23 cellular contexts compared by ENCODE assay signal in genomic region chr3:33792167-33792892, GRCh38. TPM values are rescaled to one million over a fixed set of nuclear protein-coding genes. Genes with fewer than 3 reads are reported as not detected.
A peak's percentile ranks its signal among the peaks of the same experiment; 100 is the strongest.
DNase-seq lines count a peak whose midpoint lies in the region; ATAC-seq and TF ChIP-seq lines count a peak whose summit lies in the region.
"Had no signal": no experiment of that assay in that cellular context is flagged by ENCODE, and none has a peak within 500 bp of the region (broad histone marks: within the 10 kb centered on the region; RNA-seq: fewer than 3 reads in every experiment).

No MANE protein-coding gene starts in this region.

- H3K4me1 ChIP-seq in RWPE2 (ENCODE audit: insufficient read depth, poor library complexity, severe bottlenecking) (peaks cover 17% of the 10 kb centered on the region), foreskin keratinocyte (peaks cover 9% of the 10 kb centered on the region), vagina (peaks cover 5% of the 10 kb centered on the region)
- H3K4me1 ChIP-seq: Caco-2, SJSA1 had no signal

- H3K27ac Mint-ChIP-seq in natural killer cell treated with Interleukin-12 subunit alpha and Interleukin-12 subunit beta and Interleukin-15 and Interleukin-18, amount 100 ng/mL, for 72 hours: peak overlapping the region; percentile 17 to 22
- H3K27ac Mint-ChIP-seq in natural killer cell: no peak overlapping the region
- H3K27ac Mint-ChIP-seq: HFFc6, IgD-negative memory B cell had no signal

- H3K27ac ChIP-seq in RWPE2 (ENCODE audit: poor library complexity, severe bottlenecking): peak overlapping the region; percentile 17
- peak overlapping the region; percentile 45 for H3K27ac ChIP-seq in foreskin keratinocyte
- H3K27ac ChIP-seq in vagina: no peak overlapping the region
- H3K27ac ChIP-seq: BLaER1, PC-9, SJSA1 had no signal

- H3K4me3 ChIP-seq in RWPE2 (ENCODE audit: severe bottlenecking) (no peak overlapping the region), vagina (no peak overlapping the region)
- H3K4me3 ChIP-seq: BLaER1, HAP-1, PC-9, SJSA1 had no signal

- H3K4me3 Mint-ChIP-seq in natural killer cell treated with Interleukin-12 subunit alpha and Interleukin-12 subunit beta and Interleukin-15 and Interleukin-18, amount 100 ng/mL, for 72 hours: no peak overlapping the region
- H3K4me3 Mint-ChIP-seq in natural killer cell: no peak overlapping the region
- H3K4me3 Mint-ChIP-seq: CD4-positive, alpha-beta memory T cell; HFFc6; IgD-negative memory B cell had no signal

- no peak for TF ChIP-seq POLR2A in vagina (IDR thresholded peaks at IDR 0.05)

- H3K9me3 ChIP-seq in RWPE2 (ENCODE audit: severe bottlenecking) (no peaks in the 10 kb centered on the region), vagina (no peaks in the 10 kb centered on the region)
- H3K9me3 ChIP-seq: BLaER1, Caco-2, HAP-1, SJSA1 had no signal

- no peak for DNase-seq in natural killer cell treated with Interleukin-12 subunit alpha and Interleukin-12 subunit beta and Interleukin-15 and Interleukin-18, amount 100 ng/mL, for 72 hours (ENCODE audit: low spot score)
- DNase-seq in natural killer cell (no peak), RWPE2 (ENCODE audit: low spot score) (no peak), foreskin keratinocyte (no peak), vagina (ENCODE audit: extremely low spot score in 2 of 2) (no peak), CD1c-positive myeloid dendritic cell (ENCODE audit: extremely low spot score) (no peak)
- DNase-seq: Caco-2, GOT3, NCI-H1105, NCI-H1436 treated with DMSO at 0.1 percent for 48 hours, NCI-H187 treated with DMSO at 0.1 percent for 48 hours, NCI-H2107, NCI-H524, NCI-H774, Right ventricle myocardium superior had no signal

- no peaks in the 10 kb centered on the region for H3K36me3 ChIP-seq in RWPE2 (ENCODE audit: low read depth)
- H3K36me3 ChIP-seq in vagina: no peaks in the 10 kb centered on the region
- H3K36me3 ChIP-seq: BLaER1, HAP-1, SJSA1 had no signal

- H3K9me3 Mint-ChIP-seq in natural killer cell treated with Interleukin-12 subunit alpha and Interleukin-12 subunit beta and Interleukin-15 and Interleukin-18, amount 100 ng/mL, for 72 hours: no peaks in the 10 kb centered on the region
- no peaks in the 10 kb centered on the region for H3K9me3 Mint-ChIP-seq in natural killer cell
- H3K9me3 Mint-ChIP-seq: CD4-positive, alpha-beta memory T cell; HFFc6; IgD-negative memory B cell had no signal

- peaks cover 7 to 26% of the 10 kb centered on the region in 2 donors for H3K27me3 Mint-ChIP-seq in natural killer cell treated with Interleukin-12 subunit alpha and Interleukin-12 subunit beta and Interleukin-15 and Interleukin-18, amount 100 ng/mL, for 72 hours
- H3K27me3 Mint-ChIP-seq in natural killer cell (ENCODE audit: low read depth in 2 of 2): peaks cover 5 to 10% of the 10 kb centered on the region in 2 donors
- H3K27me3 Mint-ChIP-seq: IgD-negative memory B cell had no signal

- intact Hi-C loops in natural killer cell (cut with micrococcal nuclease): no loop called here
- intact Hi-C loops in vagina (cut with DNase I): no loop called here

- TF ChIP-seq CTCF in natural killer cell (IDR thresholded peaks at IDR 0.05): no peak
- TF ChIP-seq CTCF in RWPE2 (IDR thresholded peaks at IDR 0.05; ENCODE audit: poor library complexity, severe bottlenecking): no peak
- no peak for TF ChIP-seq CTCF in foreskin keratinocyte (conservative IDR thresholded peaks at IDR 0.05)
- no peak for TF ChIP-seq CTCF in vagina (IDR thresholded peaks at IDR 0.05)

- H3K36me3 Mint-ChIP-seq in natural killer cell treated with Interleukin-12 subunit alpha and Interleukin-12 subunit beta and Interleukin-15 and Interleukin-18, amount 100 ng/mL, for 72 hours: no peaks in the 10 kb centered on the region
- no peaks in the 10 kb centered on the region for H3K36me3 Mint-ChIP-seq in natural killer cell
- H3K36me3 Mint-ChIP-seq: CD4-positive, alpha-beta memory T cell had no signal

- H3K27me3 ChIP-seq in RWPE2 (ENCODE audit: insufficient read depth, poor library complexity, severe bottlenecking): no peaks in the 10 kb centered on the region
- H3K27me3 ChIP-seq in foreskin keratinocyte: no peaks in the 10 kb centered on the region
- no peaks in the 10 kb centered on the region for H3K27me3 ChIP-seq in vagina
- H3K27me3 ChIP-seq: BLaER1, SJSA1 had no signal

- ATAC-seq in natural killer cell treated with Interleukin-12 subunit alpha and Interleukin-12 subunit beta and Interleukin-15 and Interleukin-18, amount 100 ng/mL, for 72 hours: no peak
- ATAC-seq in natural killer cell (no peak), RWPE2 (ENCODE audit: low read depth) (no peak), foreskin keratinocyte (no peak), GM18517 (IDR thresholded peaks at IDR 0.05; ENCODE audit: unreplicated experiment) (no peak)

- H3K4me1 Mint-ChIP-seq in natural killer cell treated with Interleukin-12 subunit alpha and Interleukin-12 subunit beta and Interleukin-15 and Interleukin-18, amount 100 ng/mL, for 72 hours (ENCODE audit: low read depth in 2 of 2): peaks cover 5 to 16% of the 10 kb centered on the region in 2 donors
- H3K4me1 Mint-ChIP-seq in natural killer cell: peaks cover 0 to 3% of the 10 kb centered on the region in 2 donors

RNA-seq across cellular contexts. Expression of gene PDCD6IP, which starts 6.1 kb away (rescaled TPM):
- total RNA-seq in natural killer cell treated with Interleukin-12 subunit alpha and Interleukin-12 subunit beta and Interleukin-15 and Interleukin-18, amount 100 ng/mL, for 72 hours: 100 to 1,000 TPM; 180 to 197 TPM
- total RNA-seq in natural killer cell (100 to 1,000 TPM; 170 to 182 (median 179) TPM), foreskin keratinocyte (118 and 133 TPM in 2 replicates), vagina (184 TPM)
- polyA plus RNA-seq in foreskin keratinocyte: 73.9 and 86.7 TPM in 2 replicates

Comparison
In these comparisons a context has a peak if more than half of its experiments do, and no peak if none do; other contexts are left out.
1. H3K27ac Mint-ChIP-seq: peak in natural killer cell treated with Interleukin-12 subunit alpha and Interleukin-12 subunit beta and Interleukin-15 and Interleukin-18, amount 100 ng/mL, for 72 hours (2 of 2); none in natural killer cell (0 of 2).